Comparison of ENCODE assay signal across 26 cellular contexts in the genomic region with DNA sequence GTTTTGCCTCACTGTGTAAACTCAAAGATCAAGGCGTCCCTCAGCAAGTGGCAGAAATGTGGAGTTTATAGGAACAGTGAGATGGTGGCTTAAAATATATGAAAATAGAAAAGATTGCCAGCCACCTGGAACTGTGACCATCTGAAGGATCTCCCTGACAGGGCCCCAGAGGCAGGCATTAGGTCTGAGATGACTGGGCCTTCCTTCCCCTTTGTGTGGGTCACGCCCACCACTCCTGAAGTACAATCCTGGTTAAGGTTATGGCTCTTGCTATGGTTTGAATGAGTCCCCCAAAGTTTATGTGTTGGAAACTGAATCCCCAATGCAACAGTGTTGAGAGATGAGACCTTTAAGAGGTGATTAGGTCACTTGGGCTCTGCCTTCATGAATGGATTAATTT. TPM values are rescaled to one million over a fixed set of nuclear protein-coding genes. Genes with fewer than 3 reads are reported as not detected.
DNase-seq lines count a peak whose midpoint lies in the region; ATAC-seq and TF ChIP-seq lines count a peak whose summit lies in the region.
"Had no signal": no experiment of that assay in that cellular context is flagged by ENCODE, and none has a peak within 500 bp of the region (broad histone marks: within the 10 kb centered on the region; RNA-seq: fewer than 3 reads in every experiment).

No MANE protein-coding gene starts in this region.

- no peaks in the 10 kb centered on the region for H3K79me2 ChIP-seq in OCI-LY7 (ENCODE audit: insufficient read depth, low read depth, low read length)

- H3K36me3 ChIP-seq in breast epithelium, result no peaks in the 10 kb centered on the region
- no peaks in the 10 kb centered on the region for H3K36me3 ChIP-seq in OCI-LY7 (ENCODE audit: insufficient read depth, low read length)
- H3K36me3 ChIP-seq: gastroesophageal sphincter, right atrium auricular region had no signal

- H3K4me2 ChIP-seq in OCI-LY7 (ENCODE audit: low read length), result no peak overlapping the region

- H3K27me3 Mint-ChIP-seq in MCF 10A (ENCODE audit: insufficient read depth, unreplicated experiment), result no peaks in the 10 kb centered on the region
- H3K27me3 Mint-ChIP-seq in activated T-helper 1 cell treated with anti-CD3 and anti-CD28 coated beads, Interleukin-12 subunit alpha, Interleukin-12 subunit beta, Interleukin-2, Interleukin-4 antibody, amounts not matched to agents 30 ng/mL and 10 ng/mL and 1 ng/mL, durations not matched to agents 14 hours and 24 hours and 36 hours (ENCODE audit: insufficient read depth), result peaks cover 34% of the 10 kb centered on the region

- peaks cover 2% of the 10 kb centered on the region for H3K36me3 Mint-ChIP-seq in MCF 10A (ENCODE audit: insufficient read depth, unreplicated experiment)
- H3K36me3 Mint-ChIP-seq in activated T-helper 1 cell treated with anti-CD3 and anti-CD28 coated beads, Interleukin-12 subunit alpha, Interleukin-12 subunit beta, Interleukin-2, Interleukin-4 antibody, amounts not matched to agents 30 ng/mL and 10 ng/mL and 1 ng/mL, durations not matched to agents 14 hours and 24 hours and 36 hours (ENCODE audit: low read depth), result no peaks in the 10 kb centered on the region
- H3K36me3 Mint-ChIP-seq: activated naive CD4-positive, alpha-beta T cell treated with anti-CD3 and anti-CD28 coated beads, Interleukin-2, amount 50 U/mL, for 24 hours; WTC11 had no signal

- no peak overlapping the region for H3K4me3 Mint-ChIP-seq in MCF 10A (ENCODE audit: unreplicated experiment)
- no peak overlapping the region for H3K4me3 Mint-ChIP-seq in activated T-helper 1 cell treated with anti-CD3 and anti-CD28 coated beads, Interleukin-12 subunit alpha, Interleukin-12 subunit beta, Interleukin-2, Interleukin-4 antibody, amounts not matched to agents 30 ng/mL and 10 ng/mL and 1 ng/mL, durations not matched to agents 14 hours and 24 hours and 36 hours
- H3K4me3 Mint-ChIP-seq: activated naive CD4-positive, alpha-beta T cell treated with anti-CD3 and anti-CD28 coated beads, Interleukin-2, amount 50 U/mL, for 24 hours; CD4-positive, alpha-beta T cell; WTC11 had no signal

- H3K27ac ChIP-seq in breast epithelium (peak overlapping the region; percentile 55 to 71), epithelial cell of prostate (peak overlapping the region; percentile 96), OCI-LY7 (ENCODE audit: low read depth, low read length, poor library complexity, severe bottlenecking) (no peak overlapping the region)
- H3K27ac ChIP-seq: gastroesophageal sphincter, right atrium auricular region had no signal

- CTCF ChIA-PET in MCF 10A (lab: Yijun Ruan, JAX) (interaction anchor here (0.6 to 2.0 kb wide), 6 partner anchors 13 to 48 kb away, joined by 3 to 14 read pairs (median 4); no protein-coding TSS in a partner anchor), OCI-LY7 (lab: Charles Lee; ENCODE audit: unreplicated experiment) (no interaction called here)

- no peaks in the 10 kb centered on the region for H3K9me2 ChIP-seq in OCI-LY7 (ENCODE audit: insufficient read depth, low read length)

- TF ChIP-seq POLR2A in breast epithelium (IDR thresholded peaks at IDR 0.05), result no peak

- no peak for TF ChIP-seq CTCF in breast epithelium (IDR thresholded peaks at IDR 0.05)
- no peak for TF ChIP-seq CTCF in MCF 10A (IDR thresholded peaks at IDR 0.05; ENCODE audit: unreplicated experiment)
- no peak for TF ChIP-seq CTCF in OCI-LY7 (conservative IDR thresholded peaks at IDR 0.05; ENCODE audit: low read length)

- no peaks in the 10 kb centered on the region for H3K27me3 ChIP-seq in breast epithelium
- H3K27me3 ChIP-seq: right atrium auricular region had no signal

- H3K4me3 ChIP-seq in breast epithelium (no peak overlapping the region), OCI-LY7 (ENCODE audit: low read depth, low read length, poor library complexity, severe bottlenecking) (no peak overlapping the region)
- H3K4me3 ChIP-seq: gastroesophageal sphincter, right atrium auricular region had no signal

- POLR2A ChIA-PET in MCF 10A (lab: Yijun Ruan, JAX), result interaction anchor here (1.2 to 8.0 kb wide), 3 partner anchors 13 to 45 kb away, joined by 5 to 171 read pairs (median 24); no protein-coding TSS in a partner anchor
- POLR2A ChIA-PET in OCI-LY7 (lab: Charles Lee), result no interaction called here

- DNase-seq in breast epithelium (ENCODE audit: low spot score in 2 of 2) (no peak), MCF 10A (ENCODE audit: unreplicated experiment) (no peak), NOMO-1 (lab: John Stamatoyannopoulos, UW; ENCODE audit: unreplicated experiment in 2 of 2) (peak; percentile 42 to 65), epithelial cell of prostate (ENCODE audit: low read depth, low spot score) (no peak), foreskin melanocyte (no peak), OCI-LY7 (ENCODE audit: low spot score) (no peak)
- no peak for DNase-seq in activated T-helper 1 cell treated with anti-CD3 and anti-CD28 coated beads, Interleukin-12 subunit alpha, Interleukin-12 subunit beta, Interleukin-2, Interleukin-4 antibody, amounts not matched to agents 30 ng/mL and 10 ng/mL and 1 ng/mL, durations not matched to agents 14 hours and 24 hours and 36 hours (ENCODE audit: low spot score)
- DNase-seq: activated CD4-positive, alpha-beta T cell treated with anti-CD3 and anti-CD28 coated beads, Interleukin-2, amount 50 U/mL, for 48 hours; activated T-cell treated with anti-CD3 and anti-CD28 coated beads, Interleukin-2, amount 50 U/mL, for 1 hour; CD4-positive, alpha-beta T cell; effector CD4-positive, alpha-beta T cell; NCI-H1417 treated with DMSO at 0.1 percent for 48 hours; NCI-H2107; NCI-H510A treated with DMSO at 0.1 percent for 48 hours; SHP77; stimulated activated CD4-positive, alpha-beta T cell treated with anti-CD3 and anti-CD28 coated beads, Interleukin-12 subunit alpha, Interleukin-12 subunit beta, amount 100 ng/mL, for 4 hours had no signal

- H3K9me3 Mint-ChIP-seq in MCF 10A (ENCODE audit: unreplicated experiment), result no peaks in the 10 kb centered on the region
- no peaks in the 10 kb centered on the region for H3K9me3 Mint-ChIP-seq in activated T-helper 1 cell treated with anti-CD3 and anti-CD28 coated beads, Interleukin-12 subunit alpha, Interleukin-12 subunit beta, Interleukin-2, Interleukin-4 antibody, amounts not matched to agents 30 ng/mL and 10 ng/mL and 1 ng/mL, durations not matched to agents 14 hours and 24 hours and 36 hours
- H3K9me3 Mint-ChIP-seq: activated naive CD4-positive, alpha-beta T cell treated with anti-CD3 and anti-CD28 coated beads, Interleukin-2, amount 50 U/mL, for 24 hours; CD4-positive, alpha-beta T cell; WTC11 had no signal

- no peak overlapping the region for H2AFZ ChIP-seq in OCI-LY7 (ENCODE audit: low read length)

- ATAC-seq in GM19463 (IDR thresholded peaks at IDR 0.05; ENCODE audit: unreplicated experiment), result no peak
- ATAC-seq: esophagus mucosa, gastroesophageal sphincter, WTC11 had no signal

- intact Hi-C loops in breast epithelium (cut with DNase I; ENCODE audit: low total_unique reads) (no loop called here), MCF 10A (cut with micrococcal nuclease) (no loop called here), OCI-LY7 (cut with micrococcal nuclease; ENCODE audit: unreplicated experiment) (no loop called here)
- intact Hi-C loops in activated T-helper 1 cell treated with anti-CD3 and anti-CD28 coated beads, Interleukin-12 subunit alpha, Interleukin-12 subunit beta, Interleukin-2, Interleukin-4 antibody, amounts not matched to agents 30 ng/mL and 10 ng/mL and 1 ng/mL, durations not matched to agents 14 hours and 24 hours and 36 hours (cut with micrococcal nuclease), result no loop called here

- peaks cover 14% of the 10 kb centered on the region for H3K4me1 Mint-ChIP-seq in MCF 10A (ENCODE audit: insufficient read depth, unreplicated experiment)
- H3K4me1 Mint-ChIP-seq in activated T-helper 1 cell treated with anti-CD3 and anti-CD28 coated beads, Interleukin-12 subunit alpha, Interleukin-12 subunit beta, Interleukin-2, Interleukin-4 antibody, amounts not matched to agents 30 ng/mL and 10 ng/mL and 1 ng/mL, durations not matched to agents 14 hours and 24 hours and 36 hours (ENCODE audit: low read depth), result no peaks in the 10 kb centered on the region
- H3K4me1 Mint-ChIP-seq: activated naive CD4-positive, alpha-beta T cell treated with anti-CD3 and anti-CD28 coated beads, Interleukin-2, amount 50 U/mL, for 24 hours had no signal

- no TSS peak for BruUV-seq in MCF 10A (replicated peaks; lab: Mats Ljungman, UMichigan)
- BruUV-seq in OCI-LY7 (replicated peaks; lab: Mats Ljungman, UMichigan), result no TSS peak

- no peaks in the 10 kb centered on the region for H4K20me1 ChIP-seq in OCI-LY7 (ENCODE audit: insufficient read depth, low read length)

- H3K9me3 ChIP-seq in breast epithelium (no peaks in the 10 kb centered on the region), OCI-LY7 (ENCODE audit: low read length) (no peaks in the 10 kb centered on the region)
- H3K9me3 ChIP-seq: gastroesophageal sphincter, right atrium auricular region had no signal

- no peak overlapping the region for H3K27ac Mint-ChIP-seq in MCF 10A (ENCODE audit: low read depth, unreplicated experiment)
- H3K27ac Mint-ChIP-seq in activated T-helper 1 cell treated with anti-CD3 and anti-CD28 coated beads, Interleukin-12 subunit alpha, Interleukin-12 subunit beta, Interleukin-2, Interleukin-4 antibody, amounts not matched to agents 30 ng/mL and 10 ng/mL and 1 ng/mL, durations not matched to agents 14 hours and 24 hours and 36 hours, result no peak overlapping the region
- H3K27ac Mint-ChIP-seq: activated naive CD4-positive, alpha-beta T cell treated with anti-CD3 and anti-CD28 coated beads, Interleukin-2, amount 50 U/mL, for 24 hours; CD4-positive, alpha-beta T cell; WTC11 had no signal

- H3K4me1 ChIP-seq in breast epithelium (no peaks in the 10 kb centered on the region), OCI-LY7 (ENCODE audit: insufficient read depth, low read length, poor library complexity, severe bottlenecking) (no peaks in the 10 kb centered on the region)
- H3K4me1 ChIP-seq: gastroesophageal sphincter, right atrium auricular region had no signal

RNA-seq across cellular contexts. Expression of a gene that starts 6.4 kb away (rescaled TPM):
- total RNA-seq in breast epithelium (10 to 100 TPM; 10.5 to 39.8 (median 12.0) TPM), MCF 10A (2022) (5.0 and 7.7 TPM in 2 replicates), OCI-LY7 (2022) (not detected in 2 replicates)
- not detected in 2 replicates for total RNA-seq in activated T-helper 1 cell treated with anti-CD3 and anti-CD28 coated beads, Interleukin-12 subunit alpha, Interleukin-12 subunit beta, Interleukin-2, Interleukin-4 antibody, amounts not matched to agents 30 ng/mL and 10 ng/mL and 1 ng/mL, durations not matched to agents 14 hours and 24 hours and 36 hours
- not detected in 2 replicates for total RNA-seq in OCI-LY7 (2014; rRNA removed; shearing (Covaris generic))
- total RNA-seq: HT1080; lung microvascular endothelial cell; T-helper 1 cell treated with Interleukin-12 subunit alpha and Interleukin-12 subunit beta and Interleukin-4 antibody, amounts not matched to agents 30 ng/mL and 1 ng/mL, for 36 hours; WTC11 had no signal

RNA-seq across cellular contexts. Expression of a gene that starts 39.4 kb away (rescaled TPM):
- total RNA-seq in breast epithelium (1 to 10 TPM; 1.5 to 7.2 (median 4.9) TPM), MCF 10A (2022) (not detected in 2 replicates), OCI-LY7 (2022) (11.7 and 15.9 TPM in 2 replicates)
- not detected in 2 replicates for total RNA-seq in activated T-helper 1 cell treated with anti-CD3 and anti-CD28 coated beads, Interleukin-12 subunit alpha, Interleukin-12 subunit beta, Interleukin-2, Interleukin-4 antibody, amounts not matched to agents 30 ng/mL and 10 ng/mL and 1 ng/mL, durations not matched to agents 14 hours and 24 hours and 36 hours
- 5.7 and 6.3 TPM in 2 replicates for total RNA-seq in OCI-LY7 (2014; rRNA removed; shearing (Covaris generic))
- total RNA-seq: CD4-positive, alpha-beta T cell; HT1080; kidney epithelial cell; T-helper 1 cell treated with Interleukin-12 subunit alpha and Interleukin-12 subunit beta and Interleukin-4 antibody, amounts not matched to agents 30 ng/mL and 1 ng/mL, for 36 hours had no signal

RNA-seq across cellular contexts. Expression of a gene that starts 41.8 kb away (rescaled TPM):
- total RNA-seq in breast epithelium (10 to 100 TPM in 2 of 3 donors, 1 to 10 TPM in 1; 5.9 to 37.4 (median 27.2) TPM), MCF 10A (2022) (not detected in 2 replicates), OCI-LY7 (2022) (0.22 and 0.44 TPM in 2 replicates)
- not detected in 2 replicates for total RNA-seq in activated T-helper 1 cell treated with anti-CD3 and anti-CD28 coated beads, Interleukin-12 subunit alpha, Interleukin-12 subunit beta, Interleukin-2, Interleukin-4 antibody, amounts not matched to agents 30 ng/mL and 10 ng/mL and 1 ng/mL, durations not matched to agents 14 hours and 24 hours and 36 hours
- total RNA-seq in OCI-LY7 (2014; rRNA removed; shearing (Covaris generic)), result 0.33 and 0.57 TPM in 2 replicates
- total RNA-seq: CD4-positive, alpha-beta T cell had no signal

Comparison
In these comparisons a context has a peak if more than half of its experiments do, and no peak if none do; other contexts are left out.
1. DNase-seq: peak in NOMO-1 (2 of 2); none in breast epithelium (0 of 2), MCF 10A (single experiment), epithelial cell of prostate (single experiment), foreskin melanocyte (single experiment), activated T-helper 1 cell treated with anti-CD3 and anti-CD28 coated beads, Interleukin-12 subunit alpha, Interleukin-12 subunit beta, Interleukin-2, Interleukin-4 antibody, amounts not matched to agents 30 ng/mL and 10 ng/mL and 1 ng/mL, durations not matched to agents 14 hours and 24 hours and 36 hours (single experiment) and OCI-LY7 (single experiment).